Comparison of ENCODE assay signal across 1 cellular context in the genomic region with DNA sequence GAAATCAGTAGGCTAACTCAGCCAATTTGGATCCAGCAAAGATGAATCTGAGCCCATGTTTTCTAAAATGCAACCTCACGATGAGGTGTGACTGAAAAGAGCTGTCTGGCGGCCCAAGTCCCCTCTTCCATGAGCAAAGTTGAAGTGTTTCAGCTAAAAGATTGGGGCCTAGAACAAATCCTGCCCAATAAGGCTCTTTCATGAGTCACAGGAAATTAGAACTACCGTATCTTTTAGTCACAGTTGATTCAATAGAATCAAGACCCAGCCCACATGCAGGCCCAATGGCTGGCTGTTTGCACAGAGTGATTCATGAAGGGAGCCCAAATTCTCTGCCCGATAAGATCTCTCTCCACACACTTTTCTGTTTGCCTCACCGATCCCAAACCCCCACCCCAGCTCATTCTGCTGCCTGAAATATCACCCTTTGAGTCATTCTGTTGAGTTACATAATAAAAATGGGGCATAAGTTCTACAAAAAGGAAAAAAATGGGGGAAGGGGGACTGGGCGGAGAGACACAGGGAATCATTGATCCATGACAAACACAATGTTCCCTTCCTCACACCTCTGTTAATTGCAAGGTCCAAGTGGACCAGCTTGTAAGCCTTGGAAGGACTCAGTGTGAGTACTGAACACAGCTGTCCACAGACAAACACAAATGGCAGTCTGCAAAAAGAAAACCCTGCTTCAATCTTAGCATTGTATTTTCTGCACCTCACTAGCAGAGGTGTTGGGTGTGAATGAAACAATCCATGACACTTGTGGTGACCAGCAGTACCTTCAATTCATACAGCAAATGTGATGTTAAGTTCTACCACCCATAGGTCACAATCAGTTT.
TF ChIP-seq lines count a peak whose summit lies in the region.

No MANE protein-coding gene starts in this region.

TF ChIP-seq in HepG2, 621 proteins besides CTCF, POLR2A, EP300 and RAD21 (continued from another document and continues in another):
- TF ChIP-seq, protein P1, sequence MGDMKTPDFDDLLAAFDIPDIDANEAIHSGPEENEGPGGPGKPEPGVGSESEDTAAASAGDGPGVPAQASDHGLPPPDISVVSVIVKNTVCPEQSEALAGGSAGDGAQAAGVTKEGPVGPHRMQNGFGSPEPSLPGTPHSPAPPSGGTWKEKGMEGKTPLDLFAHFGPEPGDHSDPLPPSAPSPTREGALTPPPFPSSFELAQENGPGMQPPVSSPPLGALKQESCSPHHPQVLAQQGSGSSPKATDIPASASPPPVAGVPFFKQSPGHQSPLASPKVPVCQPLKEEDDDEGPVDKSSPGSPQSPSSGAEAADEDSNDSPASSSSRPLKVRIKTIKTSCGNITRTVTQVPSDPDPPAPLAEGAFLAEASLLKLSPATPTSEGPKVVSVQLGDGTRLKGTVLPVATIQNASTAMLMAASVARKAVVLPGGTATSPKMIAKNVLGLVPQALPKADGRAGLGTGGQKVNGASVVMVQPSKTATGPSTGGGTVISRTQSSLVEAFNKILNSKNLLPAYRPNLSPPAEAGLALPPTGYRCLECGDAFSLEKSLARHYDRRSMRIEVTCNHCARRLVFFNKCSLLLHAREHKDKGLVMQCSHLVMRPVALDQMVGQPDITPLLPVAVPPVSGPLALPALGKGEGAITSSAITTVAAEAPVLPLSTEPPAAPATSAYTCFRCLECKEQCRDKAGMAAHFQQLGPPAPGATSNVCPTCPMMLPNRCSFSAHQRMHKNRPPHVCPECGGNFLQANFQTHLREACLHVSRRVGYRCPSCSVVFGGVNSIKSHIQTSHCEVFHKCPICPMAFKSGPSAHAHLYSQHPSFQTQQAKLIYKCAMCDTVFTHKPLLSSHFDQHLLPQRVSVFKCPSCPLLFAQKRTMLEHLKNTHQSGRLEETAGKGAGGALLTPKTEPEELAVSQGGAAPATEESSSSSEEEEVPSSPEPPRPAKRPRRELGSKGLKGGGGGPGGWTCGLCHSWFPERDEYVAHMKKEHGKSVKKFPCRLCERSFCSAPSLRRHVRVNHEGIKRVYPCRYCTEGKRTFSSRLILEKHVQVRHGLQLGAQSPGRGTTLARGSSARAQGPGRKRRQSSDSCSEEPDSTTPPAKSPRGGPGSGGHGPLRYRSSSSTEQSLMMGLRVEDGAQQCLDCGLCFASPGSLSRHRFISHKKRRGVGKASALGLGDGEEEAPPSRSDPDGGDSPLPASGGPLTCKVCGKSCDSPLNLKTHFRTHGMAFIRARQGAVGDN (CRISPR knock-in tag; IDR thresholded peaks at IDR 0.05) = no peak
- TF ChIP-seq CEBPB (IDR thresholded peaks at IDR 0.05; ENCODE audit: borderline replicate concordance, low read depth, low read length) (peak; percentile 38; the same call in 1 of the 2 replicates), HOXD1 (CRISPR knock-in tag; IDR thresholded peaks at IDR 0.05) (peak; percentile 80), ZNF790 (CRISPR knock-in tag; IDR thresholded peaks at IDR 0.05; ENCODE audit: borderline replicate concordance) (no peak), POLR2AphosphoS2 (IDR thresholded peaks at IDR 0.05; ENCODE audit: low read depth, low read length) (no peak), SOX5 (CRISPR knock-in tag; IDR thresholded peaks at IDR 0.05; ENCODE audit: borderline replicate concordance) (peak; percentile 66; the same call in 1 of the 2 replicates), KLF12 (CRISPR knock-in tag; IDR thresholded peaks at IDR 0.05; ENCODE audit: borderline replicate concordance) (no peak), FOSL1 (CRISPR knock-in tag; IDR thresholded peaks at IDR 0.05; ENCODE audit: borderline replicate concordance) (peak; percentile 96), ZNF557 (CRISPR knock-in tag; IDR thresholded peaks at IDR 0.05) (0 out of 2 replicates have a peak, but pooled peaks have one; percentile 24), ZNF780A (CRISPR knock-in tag; IDR thresholded peaks at IDR 0.05) (no peak), NR2F2 (IDR thresholded peaks at IDR 0.05; ENCODE audit: borderline replicate concordance, low read depth) (no peak; the same call in 1 of the 2 replicates), EHMT2 (IDR thresholded peaks at IDR 0.05; ENCODE audit: borderline replicate concordance, low read depth, low read length) (peak; percentile 87; the same call in 1 of the 2 replicates), U2AF2 (IDR thresholded peaks at IDR 0.05; ENCODE audit: low read depth, low read length) (no peak), SNRNP70 (IDR thresholded peaks at IDR 0.05; ENCODE audit: low read depth, low read length) (no peak), NR3C1 (CRISPR knock-in tag; IDR thresholded peaks at IDR 0.05) (no peak), CC2D1A (CRISPR knock-in tag; IDR thresholded peaks at IDR 0.05) (peak; percentile 11; the same call in 1 of the 2 replicates), ZNF30 (CRISPR knock-in tag; IDR thresholded peaks at IDR 0.05) (no peak), SSRP1 (CRISPR knock-in tag; IDR thresholded peaks at IDR 0.05) (no peak), TCF12 (IDR thresholded peaks at IDR 0.05) (no peak), TCF12 (CRISPR knock-in tag; IDR thresholded peaks at IDR 0.05) (peak; percentile 89; the same call in 1 of the 2 replicates), CAMTA2 (CRISPR knock-in tag; IDR thresholded peaks at IDR 0.05; ENCODE audit: borderline replicate concordance) (no peak), GZF1 (CRISPR knock-in tag; IDR thresholded peaks at IDR 0.05) (no peak), IRX3 (CRISPR knock-in tag; IDR thresholded peaks at IDR 0.05; ENCODE audit: borderline replicate concordance, low read depth) (no peak), ZNF333 (CRISPR knock-in tag; IDR thresholded peaks at IDR 0.05; ENCODE audit: borderline replicate concordance) (no peak), ZNF44 (CRISPR knock-in tag; IDR thresholded peaks at IDR 0.05) (no peak), ZKSCAN1 (IDR thresholded peaks at IDR 0.05; ENCODE audit: low read length) (no peak), NBN (conservative IDR thresholded peaks at IDR 0.05) (no peak), ZNF260 (CRISPR knock-in tag; IDR thresholded peaks at IDR 0.05; ENCODE audit: borderline replicate concordance, low read depth) (no peak), MBD4 (IDR thresholded peaks at IDR 0.05; ENCODE audit: borderline replicate concordance, low read length) (peak; percentile 85), ZNF839 (CRISPR knock-in tag; IDR thresholded peaks at IDR 0.05; ENCODE audit: borderline replicate concordance) (no peak), MIER3 (CRISPR knock-in tag; IDR thresholded peaks at IDR 0.05; ENCODE audit: borderline replicate concordance) (peak; percentile 54; the same call in 1 of the 2 replicates), ZNF138 (CRISPR knock-in tag; IDR thresholded peaks at IDR 0.05; ENCODE audit: low read depth) (no peak), ZNF775 (CRISPR knock-in tag; IDR thresholded peaks at IDR 0.05; ENCODE audit: borderline replicate concordance) (no peak)
- TF ChIP-seq, protein P2, sequence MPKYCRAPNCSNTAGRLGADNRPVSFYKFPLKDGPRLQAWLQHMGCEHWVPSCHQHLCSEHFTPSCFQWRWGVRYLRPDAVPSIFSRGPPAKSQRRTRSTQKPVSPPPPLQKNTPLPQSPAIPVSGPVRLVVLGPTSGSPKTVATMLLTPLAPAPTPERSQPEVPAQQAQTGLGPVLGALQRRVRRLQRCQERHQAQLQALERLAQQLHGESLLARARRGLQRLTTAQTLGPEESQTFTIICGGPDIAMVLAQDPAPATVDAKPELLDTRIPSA (CRISPR knock-in tag; IDR thresholded peaks at IDR 0.05; ENCODE audit: borderline replicate concordance) = no peak
- TF ChIP-seq, protein P3, sequence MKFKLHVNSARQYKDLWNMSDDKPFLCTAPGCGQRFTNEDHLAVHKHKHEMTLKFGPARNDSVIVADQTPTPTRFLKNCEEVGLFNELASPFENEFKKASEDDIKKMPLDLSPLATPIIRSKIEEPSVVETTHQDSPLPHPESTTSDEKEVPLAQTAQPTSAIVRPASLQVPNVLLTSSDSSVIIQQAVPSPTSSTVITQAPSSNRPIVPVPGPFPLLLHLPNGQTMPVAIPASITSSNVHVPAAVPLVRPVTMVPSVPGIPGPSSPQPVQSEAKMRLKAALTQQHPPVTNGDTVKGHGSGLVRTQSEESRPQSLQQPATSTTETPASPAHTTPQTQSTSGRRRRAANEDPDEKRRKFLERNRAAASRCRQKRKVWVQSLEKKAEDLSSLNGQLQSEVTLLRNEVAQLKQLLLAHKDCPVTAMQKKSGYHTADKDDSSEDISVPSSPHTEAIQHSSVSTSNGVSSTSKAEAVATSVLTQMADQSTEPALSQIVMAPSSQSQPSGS (CRISPR knock-in tag; IDR thresholded peaks at IDR 0.05) = no peak
- TF ChIP-seq, protein P4, sequence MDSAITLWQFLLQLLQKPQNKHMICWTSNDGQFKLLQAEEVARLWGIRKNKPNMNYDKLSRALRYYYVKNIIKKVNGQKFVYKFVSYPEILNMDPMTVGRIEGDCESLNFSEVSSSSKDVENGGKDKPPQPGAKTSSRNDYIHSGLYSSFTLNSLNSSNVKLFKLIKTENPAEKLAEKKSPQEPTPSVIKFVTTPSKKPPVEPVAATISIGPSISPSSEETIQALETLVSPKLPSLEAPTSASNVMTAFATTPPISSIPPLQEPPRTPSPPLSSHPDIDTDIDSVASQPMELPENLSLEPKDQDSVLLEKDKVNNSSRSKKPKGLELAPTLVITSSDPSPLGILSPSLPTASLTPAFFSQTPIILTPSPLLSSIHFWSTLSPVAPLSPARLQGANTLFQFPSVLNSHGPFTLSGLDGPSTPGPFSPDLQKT (CRISPR knock-in tag; IDR thresholded peaks at IDR 0.05; ENCODE audit: borderline replicate concordance) = no peak
- TF ChIP-seq, protein P5, sequence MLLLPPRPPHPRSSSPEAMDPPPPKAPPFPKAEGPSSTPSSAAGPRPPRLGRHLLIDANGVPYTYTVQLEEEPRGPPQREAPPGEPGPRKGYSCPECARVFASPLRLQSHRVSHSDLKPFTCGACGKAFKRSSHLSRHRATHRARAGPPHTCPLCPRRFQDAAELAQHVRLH (CRISPR knock-in tag; IDR thresholded peaks at IDR 0.05; ENCODE audit: borderline replicate concordance, low read depth) = peak; percentile 49; the same call in 1 of the 2 replicates
- TF ChIP-seq, protein P6, sequence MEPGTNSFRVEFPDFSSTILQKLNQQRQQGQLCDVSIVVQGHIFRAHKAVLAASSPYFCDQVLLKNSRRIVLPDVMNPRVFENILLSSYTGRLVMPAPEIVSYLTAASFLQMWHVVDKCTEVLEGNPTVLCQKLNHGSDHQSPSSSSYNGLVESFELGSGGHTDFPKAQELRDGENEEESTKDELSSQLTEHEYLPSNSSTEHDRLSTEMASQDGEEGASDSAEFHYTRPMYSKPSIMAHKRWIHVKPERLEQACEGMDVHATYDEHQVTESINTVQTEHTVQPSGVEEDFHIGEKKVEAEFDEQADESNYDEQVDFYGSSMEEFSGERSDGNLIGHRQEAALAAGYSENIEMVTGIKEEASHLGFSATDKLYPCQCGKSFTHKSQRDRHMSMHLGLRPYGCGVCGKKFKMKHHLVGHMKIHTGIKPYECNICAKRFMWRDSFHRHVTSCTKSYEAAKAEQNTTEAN (CRISPR knock-in tag; conservative IDR thresholded peaks at IDR 0.05) = peak; percentile 47; the same call in 1 of the 2 replicates
- TF ChIP-seq, protein P7, sequence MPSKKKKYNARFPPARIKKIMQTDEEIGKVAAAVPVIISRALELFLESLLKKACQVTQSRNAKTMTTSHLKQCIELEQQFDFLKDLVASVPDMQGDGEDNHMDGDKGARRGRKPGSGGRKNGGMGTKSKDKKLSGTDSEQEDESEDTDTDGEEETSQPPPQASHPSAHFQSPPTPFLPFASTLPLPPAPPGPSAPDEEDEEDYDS (CRISPR knock-in tag; IDR thresholded peaks at IDR 0.05) = no peak; the same call in 1 of the 2 replicates
- TF ChIP-seq, protein P8, sequence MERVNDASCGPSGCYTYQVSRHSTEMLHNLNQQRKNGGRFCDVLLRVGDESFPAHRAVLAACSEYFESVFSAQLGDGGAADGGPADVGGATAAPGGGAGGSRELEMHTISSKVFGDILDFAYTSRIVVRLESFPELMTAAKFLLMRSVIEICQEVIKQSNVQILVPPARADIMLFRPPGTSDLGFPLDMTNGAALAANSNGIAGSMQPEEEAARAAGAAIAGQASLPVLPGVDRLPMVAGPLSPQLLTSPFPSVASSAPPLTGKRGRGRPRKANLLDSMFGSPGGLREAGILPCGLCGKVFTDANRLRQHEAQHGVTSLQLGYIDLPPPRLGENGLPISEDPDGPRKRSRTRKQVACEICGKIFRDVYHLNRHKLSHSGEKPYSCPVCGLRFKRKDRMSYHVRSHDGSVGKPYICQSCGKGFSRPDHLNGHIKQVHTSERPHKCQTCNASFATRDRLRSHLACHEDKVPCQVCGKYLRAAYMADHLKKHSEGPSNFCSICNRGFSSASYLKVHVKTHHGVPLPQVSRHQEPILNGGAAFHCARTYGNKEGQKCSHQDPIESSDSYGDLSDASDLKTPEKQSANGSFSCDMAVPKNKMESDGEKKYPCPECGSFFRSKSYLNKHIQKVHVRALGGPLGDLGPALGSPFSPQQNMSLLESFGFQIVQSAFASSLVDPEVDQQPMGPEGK (CRISPR knock-in tag; IDR thresholded peaks at IDR 0.05) = peak; percentile 89
- TF ChIP-seq, protein P9, sequence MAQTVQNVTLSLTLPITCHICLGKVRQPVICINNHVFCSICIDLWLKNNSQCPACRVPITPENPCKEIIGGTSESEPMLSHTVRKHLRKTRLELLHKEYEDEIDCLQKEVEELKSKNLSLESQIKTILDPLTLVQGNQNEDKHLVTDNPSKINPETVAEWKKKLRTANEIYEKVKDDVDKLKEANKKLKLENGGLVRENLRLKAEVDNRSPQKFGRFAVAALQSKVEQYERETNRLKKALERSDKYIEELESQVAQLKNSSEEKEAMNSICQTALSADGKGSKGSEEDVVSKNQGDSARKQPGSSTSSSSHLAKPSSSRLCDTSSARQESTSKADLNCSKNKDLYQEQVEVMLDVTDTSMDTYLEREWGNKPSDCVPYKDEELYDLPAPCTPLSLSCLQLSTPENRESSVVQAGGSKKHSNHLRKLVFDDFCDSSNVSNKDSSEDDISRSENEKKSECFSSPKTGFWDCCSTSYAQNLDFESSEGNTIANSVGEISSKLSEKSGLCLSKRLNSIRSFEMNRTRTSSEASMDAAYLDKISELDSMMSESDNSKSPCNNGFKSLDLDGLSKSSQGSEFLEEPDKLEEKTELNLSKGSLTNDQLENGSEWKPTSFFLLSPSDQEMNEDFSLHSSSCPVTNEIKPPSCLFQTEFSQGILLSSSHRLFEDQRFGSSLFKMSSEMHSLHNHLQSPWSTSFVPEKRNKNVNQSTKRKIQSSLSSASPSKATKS (CRISPR knock-in tag; IDR thresholded peaks at IDR 0.05) = peak; percentile 77
- TF ChIP-seq, protein P10, sequence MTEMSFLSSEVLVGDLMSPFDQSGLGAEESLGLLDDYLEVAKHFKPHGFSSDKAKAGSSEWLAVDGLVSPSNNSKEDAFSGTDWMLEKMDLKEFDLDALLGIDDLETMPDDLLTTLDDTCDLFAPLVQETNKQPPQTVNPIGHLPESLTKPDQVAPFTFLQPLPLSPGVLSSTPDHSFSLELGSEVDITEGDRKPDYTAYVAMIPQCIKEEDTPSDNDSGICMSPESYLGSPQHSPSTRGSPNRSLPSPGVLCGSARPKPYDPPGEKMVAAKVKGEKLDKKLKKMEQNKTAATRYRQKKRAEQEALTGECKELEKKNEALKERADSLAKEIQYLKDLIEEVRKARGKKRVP (CRISPR knock-in tag; IDR thresholded peaks at IDR 0.05) = peak in 1 of 2 experiments; percentile 89; a peak in 2 of 4 replicates
- TF ChIP-seq, protein P11, sequence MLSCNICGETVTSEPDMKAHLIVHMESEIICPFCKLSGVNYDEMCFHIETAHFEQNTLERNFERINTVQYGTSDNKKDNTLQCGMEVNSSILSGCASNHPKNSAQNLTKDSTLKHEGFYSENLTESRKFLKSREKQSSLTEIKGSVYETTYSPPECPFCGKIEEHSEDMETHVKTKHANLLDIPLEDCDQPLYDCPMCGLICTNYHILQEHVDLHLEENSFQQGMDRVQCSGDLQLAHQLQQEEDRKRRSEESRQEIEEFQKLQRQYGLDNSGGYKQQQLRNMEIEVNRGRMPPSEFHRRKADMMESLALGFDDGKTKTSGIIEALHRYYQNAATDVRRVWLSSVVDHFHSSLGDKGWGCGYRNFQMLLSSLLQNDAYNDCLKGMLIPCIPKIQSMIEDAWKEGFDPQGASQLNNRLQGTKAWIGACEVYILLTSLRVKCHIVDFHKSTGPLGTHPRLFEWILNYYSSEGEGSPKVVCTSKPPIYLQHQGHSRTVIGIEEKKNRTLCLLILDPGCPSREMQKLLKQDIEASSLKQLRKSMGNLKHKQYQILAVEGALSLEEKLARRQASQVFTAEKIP (CRISPR knock-in tag; IDR thresholded peaks at IDR 0.05; ENCODE audit: borderline replicate concordance) = no peak
